Comparison of ENCODE assay signal across 9 cellular contexts in the genomic region with DNA sequence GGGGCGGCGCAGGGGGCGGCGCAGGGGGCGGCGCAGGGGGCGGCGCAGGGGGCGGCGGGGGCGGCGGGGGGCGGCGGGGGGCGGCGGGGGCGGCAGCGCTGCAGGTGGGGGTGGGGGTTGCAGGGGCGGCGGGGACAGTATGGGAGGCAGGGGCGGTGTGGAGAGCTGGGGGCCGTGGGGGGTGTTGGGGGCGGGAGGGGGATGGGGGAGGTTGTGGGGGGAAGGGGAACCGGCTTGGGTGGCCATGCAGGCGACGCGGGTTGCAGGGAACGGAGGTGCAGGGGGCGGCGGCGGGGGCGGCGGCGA. TPM values are rescaled to one million over a fixed set of nuclear protein-coding genes. Genes with fewer than 3 reads are reported as not detected.
DNase-seq lines count a peak whose midpoint lies in the region; ATAC-seq, FAIRE-seq and TF ChIP-seq lines count a peak whose summit lies in the region.
"Had no signal": no experiment of that assay in that cellular context is flagged by ENCODE, and none has a peak within 500 bp of the region (broad histone marks: within the 10 kb centered on the region; RNA-seq: fewer than 3 reads in every experiment).

No MANE protein-coding gene starts in this region.

- H3K9me3 ChIP-seq in pancreas, result no peaks in the 10 kb centered on the region

- 0% methylated on average over 5 to 20 of the region's 34 CpGs for WGBS in pancreas, 2 donors

- ATAC-seq in pancreas (peak in 2 of 4 donors; percentile 23 to 26), HG03457 (IDR thresholded peaks at IDR 0.05; ENCODE audit: unreplicated experiment) (no peak)
- no peak for ATAC-seq in activated CD4-positive, CD25-positive, alpha-beta regulatory T cell treated with anti-CD3 and anti-CD28 coated beads, Interleukin-2, amount 50 U/mL, for 24 hours
- no peak for ATAC-seq in activated T-helper 17 cell treated with anti-CD3 and anti-CD28 coated beads, Interleukin-2, amount 50 U/mL, for 72 hours (replicated peaks)

- no peak overlapping the region for H3K4me3 Mint-ChIP-seq in activated T-helper 17 cell treated with anti-CD3 and anti-CD28 coated beads, Interleukin-2, amount 50 U/mL, for 72 hours

- DNase-seq in AG20443 (ENCODE audit: low spot score) (peak; percentile 44), HuH-7 (ENCODE audit: low spot score) (peak; percentile 77), choroid plexus epithelial cell (ENCODE audit: low read depth) (no peak), pancreas (no peak), SKM-1 treated with dmso at 0.1 percent for 144 hours (lab: John Stamatoyannopoulos, UW; ENCODE audit: unreplicated experiment) (no peak)

- H3K27ac ChIP-seq in pancreas, result peak overlapping the region; percentile 79 to 96 (median 94)

- H3K4me3 ChIP-seq in choroid plexus epithelial cell (ENCODE audit: low read depth, low read length), result peak overlapping the region; percentile 55
- peak overlapping the region; percentile 26 to 59 (median 38) for H3K4me3 ChIP-seq in pancreas

- no peaks in the 10 kb centered on the region for H3K27me3 ChIP-seq in pancreas

- H3K27me3 Mint-ChIP-seq in activated T-helper 17 cell treated with anti-CD3 and anti-CD28 coated beads, Interleukin-2, amount 50 U/mL, for 72 hours, result no peaks in the 10 kb centered on the region

- no peaks in the 10 kb centered on the region for H3K4me1 ChIP-seq in pancreas

- no peaks in the 10 kb centered on the region for H3K36me3 ChIP-seq in pancreas

- H3K36me3 Mint-ChIP-seq in activated T-helper 17 cell treated with anti-CD3 and anti-CD28 coated beads, Interleukin-2, amount 50 U/mL, for 72 hours (ENCODE audit: low read depth), result peaks cover 6% of the 10 kb centered on the region

- TF ChIP-seq CTCF in choroid plexus epithelial cell (conservative IDR thresholded peaks at IDR 0.05; ENCODE audit: low read depth, low read length) (no peak), pancreas (IDR thresholded peaks at IDR 0.05) (no peak)

- FAIRE-seq in pancreas (lab: Jason Lieb, UNC), result no peak

- H3K27ac Mint-ChIP-seq in activated T-helper 17 cell treated with anti-CD3 and anti-CD28 coated beads, Interleukin-2, amount 50 U/mL, for 72 hours, result no peak overlapping the region

- intact Hi-C loops in pancreas (cut with DNase I), result loop anchor here in 2 of 3 donors (5.0 to 10.0 kb wide), 3 partner anchors 42 to 262 kb away; no protein-coding TSS in a partner anchor

- no peaks in the 10 kb centered on the region for H3K9me3 Mint-ChIP-seq in activated T-helper 17 cell treated with anti-CD3 and anti-CD28 coated beads, Interleukin-2, amount 50 U/mL, for 72 hours
- H3K9me3 Mint-ChIP-seq: activated CD4-positive, alpha-beta T cell treated with anti-CD3 and anti-CD28 coated beads, Interleukin-2, amount 10 ng/mL, durations not matched to agents 7 days and 5 days had no signal

- peaks cover 24% of the 10 kb centered on the region for H3K4me1 Mint-ChIP-seq in activated T-helper 17 cell treated with anti-CD3 and anti-CD28 coated beads, Interleukin-2, amount 50 U/mL, for 72 hours

RNA-seq across cellular contexts. Expression of gene SLC19A1, which starts 13.0 kb away (rescaled TPM):
- 1 to 10 TPM; 4.4 to 5.9 (median 4.9) TPM for total RNA-seq in pancreas
- polyA plus RNA-seq in pancreas, result 10 to 100 TPM in 1 of 2 donors, 1 to 10 TPM in 1; 9.8 to 11.2 TPM
- total RNA-seq in activated T-helper 17 cell treated with anti-CD3 and anti-CD28 coated beads, Interleukin-2, amount 50 U/mL, for 72 hours, result 10 to 100 TPM; 41.4 to 82.2 TPM

Comparison
In these comparisons a context has a peak if more than half of its experiments do, and no peak if none do; other contexts are left out.
1. DNase-seq: peak in AG20443 (single experiment) and HuH-7 (single experiment); none in choroid plexus epithelial cell (single experiment), pancreas (0 of 6) and SKM-1 treated with dmso at 0.1 percent for 144 hours (single experiment).
2. RNA of gene SLC19A1, which starts 13.0 kb away (total RNA-seq): 41.4 to 82.2 TPM in activated T-helper 17 cell treated with anti-CD3 and anti-CD28 coated beads, Interleukin-2, amount 50 U/mL, for 72 hours; 4.4 to 5.9 TPM in pancreas; every median in the first group is over 4 times any median in the second.